Comparison of ENCODE assay signal across 10 cellular contexts in genomic region chr20:5039255-5039657, GRCh38. TPM values are rescaled to one million over a fixed set of nuclear protein-coding genes. Genes with fewer than 3 reads are reported as not detected.
A peak's percentile ranks its signal among the peaks of the same experiment; 100 is the strongest.
DNase-seq lines count a peak whose midpoint lies in the region; ATAC-seq and TF ChIP-seq lines count a peak whose summit lies in the region.
"Had no signal": no experiment of that assay in that cellular context is flagged by ENCODE, and none has a peak within 500 bp of the region (broad histone marks: within the 10 kb centered on the region; RNA-seq: fewer than 3 reads in every experiment).

No MANE protein-coding gene starts in this region.

- ATAC-seq in activated B cell treated with CpG ODN at 0.5 μM for 24 hours (ENCODE audit: low read depth) (peak; percentile 42), HG03565 (IDR thresholded peaks at IDR 0.05; ENCODE audit: unreplicated experiment) (no peak), GM21825 (IDR thresholded peaks at IDR 0.05; ENCODE audit: unreplicated experiment) (no peak)
- ATAC-seq in activated naive CD8-positive, alpha-beta T cell treated with anti-CD3 and anti-CD28 coated beads, Interleukin-2, amount 50 U/mL, for 24 hours = peak; percentile 79
- ATAC-seq: pancreas had no signal

- no peak overlapping the region for H3K27ac Mint-ChIP-seq in HFFc6
- H3K27ac Mint-ChIP-seq in activated B cell treated with CpG ODN at 0.5 μM for 24 hours = no peak overlapping the region
- H3K27ac Mint-ChIP-seq in activated naive CD8-positive, alpha-beta T cell treated with anti-CD3 and anti-CD28 coated beads, Interleukin-2, amount 50 U/mL, for 24 hours = no peak overlapping the region

- H3K36me3 Mint-ChIP-seq in HFFc6 (ENCODE audit: low read depth) (no peaks in the 10 kb centered on the region), activated B cell treated with CpG ODN at 0.5 μM for 24 hours (ENCODE audit: low read depth) (no peaks in the 10 kb centered on the region)
- H3K36me3 Mint-ChIP-seq in activated naive CD8-positive, alpha-beta T cell treated with anti-CD3 and anti-CD28 coated beads, Interleukin-2, amount 50 U/mL, for 24 hours (ENCODE audit: low read depth) = no peaks in the 10 kb centered on the region

- H3K27me3 Mint-ChIP-seq in HFFc6 (ENCODE audit: insufficient read depth) (peaks cover 11% of the 10 kb centered on the region), activated B cell treated with CpG ODN at 0.5 μM for 24 hours (no peaks in the 10 kb centered on the region)
- no peaks in the 10 kb centered on the region for H3K27me3 Mint-ChIP-seq in activated naive CD8-positive, alpha-beta T cell treated with anti-CD3 and anti-CD28 coated beads, Interleukin-2, amount 50 U/mL, for 24 hours

- POLR2A ChIA-PET in activated B cell treated with CpG ODN at 0.5 μM for 24 hours (lab: Charles Lee) = interaction anchor here (0.6 to 0.7 kb wide), 2 partner anchors 17 to 87 kb away, joined by 4 read pairs; partner anchors contain the start of gene CDS2

- CTCF ChIA-PET in activated B cell treated with CpG ODN at 0.5 μM for 24 hours (lab: Charles Lee) = interaction anchor here (1.5 kb wide), 1 partner anchor 17 kb away, joined by 3 read pairs; no protein-coding TSS in a partner anchor

- intact Hi-C loops in activated B cell treated with CpG ODN at 0.5 μM for 24 hours (cut with micrococcal nuclease) = loop anchor here (1.0 kb wide), 1 partner anchor 17 kb away; no protein-coding TSS in a partner anchor

- H3K9me3 Mint-ChIP-seq in HFFc6 (no peaks in the 10 kb centered on the region), activated B cell treated with CpG ODN at 0.5 μM for 24 hours (no peaks in the 10 kb centered on the region)
- H3K9me3 Mint-ChIP-seq in activated naive CD8-positive, alpha-beta T cell treated with anti-CD3 and anti-CD28 coated beads, Interleukin-2, amount 50 U/mL, for 24 hours = no peaks in the 10 kb centered on the region

- no peaks in the 10 kb centered on the region; the same call in 1 of the 2 replicates for H3K4me1 Mint-ChIP-seq in HFFc6 (ENCODE audit: low read depth)
- H3K4me1 Mint-ChIP-seq in activated B cell treated with CpG ODN at 0.5 μM for 24 hours = peaks cover 16% of the 10 kb centered on the region
- peaks cover 8% of the 10 kb centered on the region for H3K4me1 Mint-ChIP-seq in activated naive CD8-positive, alpha-beta T cell treated with anti-CD3 and anti-CD28 coated beads, Interleukin-2, amount 50 U/mL, for 24 hours

- DNase-seq in HFFc6 (no peak), activated B cell treated with CpG ODN at 0.5 μM for 24 hours (no peak), HCEC 1CT (no peak), nucleus accumbens (lab: John Stamatoyannopoulos, UW) (no peak)
- peak; percentile 26 for DNase-seq in activated naive CD8-positive, alpha-beta T cell treated with anti-CD3 and anti-CD28 coated beads, Interleukin-2, amount 50 U/mL, for 24 hours
- peak; percentile 16 to 26 for DNase-seq in stimulated activated CD8-positive, alpha-beta memory T cell treated with anti-CD3 and anti-CD28 coated beads, Interleukin-4, amount 100 ng/mL, for 1 hour (ENCODE audit: low read depth in 2 of 2, low spot score in 1 of 2)
- DNase-seq: pancreas, RPMI8226 had no signal

- H3K4me3 Mint-ChIP-seq in HFFc6 = peak overlapping the region; percentile 32; the same call in 1 of the 2 replicates
- no peak overlapping the region for H3K4me3 Mint-ChIP-seq in activated B cell treated with CpG ODN at 0.5 μM for 24 hours
- H3K4me3 Mint-ChIP-seq in activated naive CD8-positive, alpha-beta T cell treated with anti-CD3 and anti-CD28 coated beads, Interleukin-2, amount 50 U/mL, for 24 hours = no peak overlapping the region

- TF ChIP-seq CTCF in HFFc6 (IDR thresholded peaks at IDR 0.05) (no peak), activated B cell treated with CpG ODN at 0.5 μM for 24 hours (IDR thresholded peaks at IDR 0.05) (no peak)

RNA-seq across cellular contexts. Expression of gene SLC23A2, which starts 37.9 kb away (rescaled TPM):
- 10 to 100 TPM; 12.5 to 17.2 (median 15.7) TPM for total RNA-seq in HFFc6 (2021; fragmentation: NEBNext Ultra II Directional; extraction: Animal tissue kit (Norgen Biotek cat#: 25700))
- total RNA-seq in activated B cell treated with CpG ODN at 0.5 μM for 24 hours = 70.9 and 79.8 TPM in 2 replicates

Comparison
In these comparisons a context has a peak if more than half of its experiments do, and no peak if none do; other contexts are left out.
1. DNase-seq: peak in activated naive CD8-positive, alpha-beta T cell treated with anti-CD3 and anti-CD28 coated beads, Interleukin-2, amount 50 U/mL, for 24 hours (single experiment) and stimulated activated CD8-positive, alpha-beta memory T cell treated with anti-CD3 and anti-CD28 coated beads, Interleukin-4, amount 100 ng/mL, for 1 hour (2 of 2); none in HFFc6 (single experiment), activated B cell treated with CpG ODN at 0.5 μM for 24 hours (single experiment), HCEC 1CT (single experiment) and nucleus accumbens (0 of 56).
2. ATAC-seq: peak in activated B cell treated with CpG ODN at 0.5 μM for 24 hours (single experiment) and activated naive CD8-positive, alpha-beta T cell treated with anti-CD3 and anti-CD28 coated beads, Interleukin-2, amount 50 U/mL, for 24 hours (single experiment); none in HG03565 (single experiment) and GM21825 (single experiment).